ENCODE assay signal across 8 cellular contexts in genomic region chr7:135170223-135170997, GRCh38. TPM values are rescaled to one million over a fixed set of nuclear protein-coding genes. Genes with fewer than 3 reads are reported as not detected.
DNase-seq lines count a peak whose midpoint lies in the region; ATAC-seq and TF ChIP-seq lines count a peak whose summit lies in the region.

TSS of gene CYREN (minus strand) at chr7:135170707. CDS start at chr7:135168922, 1,785 bp downstream.

- peak; percentile 76 for ATAC-seq in GM21390 (IDR thresholded peaks at IDR 0.05; ENCODE audit: unreplicated experiment)

- H3K4me1 Mint-ChIP-seq in Calu3 (ENCODE audit: low read depth, unreplicated experiment) (peaks cover 43% of the 10 kb centered on the region), endothelial cell (ENCODE audit: unreplicated experiment) (peaks cover 42% of the 10 kb centered on the region)

- peak; percentile 97 for DNase-seq in Calu3
- peak; percentile 89 for DNase-seq in NT2/D1 (ENCODE audit: low read depth, low spot score)
- DNase-seq in activated CD8-positive, alpha-beta memory T cell treated with anti-CD3 and anti-CD28 coated beads, Interleukin-2, amount 50 U/mL, for 1 hour (ENCODE audit: extremely low read depth), result peak; percentile 74
- peak; percentile 94 for DNase-seq in endothelial cell (ENCODE audit: low spot score)
- peak; percentile 90 for DNase-seq in middle frontal gyrus (ENCODE audit: extremely low spot score, low spot score)
- peak; percentile 90 to 93 for DNase-seq in stimulated activated CD8-positive, alpha-beta memory T cell treated with anti-CD3 and anti-CD28 coated beads, Interleukin-2, amount 100 ng/mL, for 48 hours (ENCODE audit: low read depth in 2 of 2)

- no TSS peak for BruUV-seq in Calu3 (replicated peaks; lab: Mats Ljungman, UMichigan)

- H3K4me3 ChIP-seq in HUES48 (ENCODE audit: low read depth, low read length), result peak within 1 kb of the TSS; percentile 89
- H3K4me3 ChIP-seq in NT2/D1 (ENCODE audit: insufficient read length, low read depth), result peak within 1 kb of the TSS; percentile 79

- CTCF ChIA-PET in Calu3 (lab: Charles Lee), result interaction anchor here (0.8 to 1.6 kb wide), 3 partner anchors 10 to 184 kb away, joined by 3 to 7 read pairs (median 4); partner anchors contain the start of gene AGBL3

- H3K27me3 ChIP-seq in HUES48 (ENCODE audit: control insufficient read depth, insufficient read depth, low read length), result no peaks in the 10 kb centered on the region
- no peaks in the 10 kb centered on the region for H3K27me3 ChIP-seq in NT2/D1 (ENCODE audit: insufficient read depth, insufficient read length)

- H3K36me3 Mint-ChIP-seq in Calu3 (ENCODE audit: insufficient read depth, unreplicated experiment), result peaks cover 84% of the 10 kb centered on the region
- peaks cover 34% of the 10 kb centered on the region for H3K36me3 Mint-ChIP-seq in endothelial cell (ENCODE audit: low read depth, unreplicated experiment)

- H3K9me3 Mint-ChIP-seq in Calu3 (ENCODE audit: low read depth, unreplicated experiment) (no peaks in the 10 kb centered on the region), endothelial cell (ENCODE audit: unreplicated experiment) (no peaks in the 10 kb centered on the region)

- peak within 1 kb of the TSS; percentile 99 for H3K27ac ChIP-seq in HUES48 (ENCODE audit: low read depth, low read length)

- TF ChIP-seq CTCF in Calu3 (IDR thresholded peaks at IDR 0.05; ENCODE audit: unreplicated experiment) (peak; percentile 34), endothelial cell (IDR thresholded peaks at IDR 0.05; ENCODE audit: unreplicated experiment) (peak; percentile 43)

- H3K9me3 ChIP-seq in HUES48 (ENCODE audit: control insufficient read depth, insufficient read depth, low read length) (no peaks in the 10 kb centered on the region), NT2/D1 (ENCODE audit: insufficient read depth, low read length) (no peaks in the 10 kb centered on the region)

- intact Hi-C loops in Calu3 (cut with micrococcal nuclease; ENCODE audit: unreplicated experiment), result loop anchor here (2.0 to 10.0 kb wide), 4 partner anchors 84 to 526 kb away; partner anchors contain the start of genes AGBL3 and BPGM

- peaks cover 15% of the 10 kb centered on the region for H3K4me1 ChIP-seq in HUES48 (ENCODE audit: control insufficient read depth, insufficient read depth, low read length)
- H3K4me1 ChIP-seq in NT2/D1 (ENCODE audit: insufficient read depth, insufficient read length), result peaks cover 13% of the 10 kb centered on the region

- H3K9ac ChIP-seq in HUES48 (ENCODE audit: low read depth, low read length) (peak within 1 kb of the TSS; percentile 93), NT2/D1 (ENCODE audit: insufficient read length, low read depth) (peak within 1 kb of the TSS; percentile 94)

- peaks cover 35% of the 10 kb centered on the region for H3K36me3 ChIP-seq in HUES48 (ENCODE audit: control insufficient read depth, insufficient read depth, low read length)
- H3K36me3 ChIP-seq in NT2/D1 (ENCODE audit: insufficient read depth, insufficient read length, low read length), result peaks cover 36% of the 10 kb centered on the region

- H3K27me3 Mint-ChIP-seq in Calu3 (ENCODE audit: unreplicated experiment) (no peaks in the 10 kb centered on the region), endothelial cell (ENCODE audit: unreplicated experiment) (peaks cover 26% of the 10 kb centered on the region)

- H3K27ac Mint-ChIP-seq in Calu3 (ENCODE audit: unreplicated experiment), result peak within 1 kb of the TSS; percentile 95
- H3K27ac Mint-ChIP-seq in endothelial cell (ENCODE audit: unreplicated experiment), result peak within 1 kb of the TSS; percentile 91

- peak within 1 kb of the TSS; percentile 78 for H3K4me3 Mint-ChIP-seq in Calu3 (ENCODE audit: low read depth, unreplicated experiment)
- H3K4me3 Mint-ChIP-seq in endothelial cell (ENCODE audit: unreplicated experiment), result peak within 1 kb of the TSS; percentile 95

RNA-seq across cellular contexts. Expression of gene CYREN, which starts in this region (rescaled TPM):
- total RNA-seq in Calu3 (2022) (84.8 and 89.0 TPM in 2 replicates), endothelial cell (ENCODE audit: unreplicated experiment) (38.1 TPM)

Comparison
In these comparisons a context has a peak if more than half of its experiments do, and no peak if none do; other contexts are left out.
1. Peak in every context shown above with its lines: DNase-seq, ATAC-seq, H3K4me3 ChIP-seq and H3K27ac ChIP-seq.